22 cellular contexts compared by ENCODE assay signal in the genomic region with DNA sequence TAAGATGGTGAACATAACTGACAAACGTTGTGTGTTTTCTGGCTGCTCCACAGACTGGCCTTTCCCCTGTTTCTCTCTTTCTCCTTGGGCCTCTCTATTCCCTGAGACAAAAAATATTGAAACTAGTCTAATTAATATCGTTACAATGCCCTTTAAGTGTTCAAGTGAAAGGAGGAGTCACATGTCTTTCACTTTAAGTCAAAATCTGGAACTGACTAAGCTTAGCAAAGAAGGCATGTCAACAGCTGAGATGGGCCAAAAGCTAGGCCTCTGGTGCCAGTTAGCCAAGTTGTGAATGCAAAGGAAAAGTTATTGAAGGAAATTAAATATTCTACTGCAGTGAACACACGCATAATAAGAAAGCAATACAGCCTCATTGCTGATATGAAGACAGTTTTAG. TPM values are rescaled to one million over a fixed set of nuclear protein-coding genes. Genes with fewer than 3 reads are reported as not detected.
DNase-seq lines count a peak whose midpoint lies in the region; ATAC-seq and TF ChIP-seq lines count a peak whose summit lies in the region.
"Had no signal": no experiment of that assay in that cellular context is flagged by ENCODE, and none has a peak within 500 bp of the region (broad histone marks: within the 10 kb centered on the region; RNA-seq: fewer than 3 reads in every experiment).

No MANE protein-coding gene starts in this region.

- POLR2A ChIA-PET in activated CD8-positive, alpha-beta T cell treated with anti-CD3 and anti-CD28 coated beads for 36 hours (lab: Charles Lee), result no interaction called here
- POLR2A ChIA-PET in activated CD8-positive, alpha-beta T cell treated with anti-CD3 and anti-CD28 coated beads, Interleukin-2, amount 10 ng/mL, durations not matched to agents 7 days and 5 days (lab: Charles Lee), result no interaction called here

- no peaks in the 10 kb centered on the region for H3K9me3 ChIP-seq in HAP-1
- H3K9me3 ChIP-seq: A549 had no signal

- in situ Hi-C loops in HAP-1 (cut with MboI; ENCODE audit: low sequenced_read_pairs), result no loop called here

- no peak overlapping the region for H3K4me3 Mint-ChIP-seq in activated CD8-positive, alpha-beta T cell treated with anti-CD3 and anti-CD28 coated beads for 36 hours
- H3K4me3 Mint-ChIP-seq in activated CD8-positive, alpha-beta T cell treated with anti-CD3 and anti-CD28 coated beads, Interleukin-2, amount 10 ng/mL, durations not matched to agents 7 days and 5 days, result no peak overlapping the region
- no peak overlapping the region for H3K4me3 Mint-ChIP-seq in activated T-helper 17 cell treated with anti-CD3 and anti-CD28 coated beads, Interleukin-2, amount 50 U/mL, for 72 hours
- peak overlapping the region; percentile 5 to 28 for H3K4me3 Mint-ChIP-seq in stimulated activated naive B cell treated with anti-CD40 and anti-IgM and Interleukin-4, amounts not matched to agents 10 μg/mL and 1 μg/mL and 100 μg/mL, for 72 hours
- H3K4me3 Mint-ChIP-seq: CD14-positive monocyte, GM23338 had no signal

- intact Hi-C loops in activated CD8-positive, alpha-beta T cell treated with anti-CD3 and anti-CD28 coated beads for 36 hours (cut with micrococcal nuclease), result no loop called here

- no peaks in the 10 kb centered on the region for H3K27me3 ChIP-seq in HAP-1 (ENCODE audit: low read depth)

- CTCF ChIA-PET in activated CD8-positive, alpha-beta T cell treated with anti-CD3 and anti-CD28 coated beads for 36 hours (lab: Charles Lee), result no interaction called here
- CTCF ChIA-PET in activated CD8-positive, alpha-beta T cell treated with anti-CD3 and anti-CD28 coated beads, Interleukin-2, amount 10 ng/mL, durations not matched to agents 7 days and 5 days (lab: Charles Lee), result interaction anchor here (1.3 kb wide), 1 partner anchor 8 kb away, joined by 4 read pairs; no protein-coding TSS in a partner anchor

- TF ChIP-seq CTCF in activated CD8-positive, alpha-beta T cell treated with anti-CD3 and anti-CD28 coated beads for 36 hours (IDR thresholded peaks at IDR 0.05), result no peak

- H3K27me3 Mint-ChIP-seq in activated CD8-positive, alpha-beta T cell treated with anti-CD3 and anti-CD28 coated beads for 36 hours, result no peaks in the 10 kb centered on the region
- no peaks in the 10 kb centered on the region for H3K27me3 Mint-ChIP-seq in activated CD8-positive, alpha-beta T cell treated with anti-CD3 and anti-CD28 coated beads, Interleukin-2, amount 10 ng/mL, durations not matched to agents 7 days and 5 days (ENCODE audit: low read depth)
- no peaks in the 10 kb centered on the region for H3K27me3 Mint-ChIP-seq in activated T-helper 17 cell treated with anti-CD3 and anti-CD28 coated beads, Interleukin-2, amount 50 U/mL, for 72 hours
- no peaks in the 10 kb centered on the region for H3K27me3 Mint-ChIP-seq in stimulated activated naive B cell treated with anti-CD40 and anti-IgM and Interleukin-4, amounts not matched to agents 10 μg/mL and 1 μg/mL and 100 μg/mL, for 72 hours

- no peak overlapping the region for H3K4me3 ChIP-seq in HAP-1
- H3K4me3 ChIP-seq: A549, GM23338 had no signal

- no peaks in the 10 kb centered on the region for H3K36me3 ChIP-seq in HAP-1 (replicated peaks)

- no peak for ATAC-seq in activated CD8-positive, alpha-beta T cell treated with anti-CD3 and anti-CD28 coated beads for 36 hours
- ATAC-seq in activated CD8-positive, alpha-beta T cell treated with anti-CD3 and anti-CD28 coated beads, Interleukin-2, amount 10 ng/mL, durations not matched to agents 7 days and 5 days, result no peak
- peak; percentile 62 for ATAC-seq in HG02884 (IDR thresholded peaks at IDR 0.05; ENCODE audit: unreplicated experiment)
- peak; percentile 39 for ATAC-seq in activated T-helper 17 cell treated with anti-CD3 and anti-CD28 coated beads, Interleukin-2, amount 50 U/mL, for 72 hours (replicated peaks)
- ATAC-seq in stimulated activated naive B cell treated with anti-CD40 and anti-IgM and Interleukin-4, amounts not matched to agents 10 μg/mL and 1 μg/mL and 100 μg/mL, for 72 hours (replicated peaks), result peak; percentile 82 to 84
- ATAC-seq: A549, GM23338, HepG2 had no signal

- peaks cover 6% of the 10 kb centered on the region for H3K4me1 Mint-ChIP-seq in activated CD8-positive, alpha-beta T cell treated with anti-CD3 and anti-CD28 coated beads for 36 hours (ENCODE audit: low read depth)
- no peaks in the 10 kb centered on the region for H3K4me1 Mint-ChIP-seq in activated CD8-positive, alpha-beta T cell treated with anti-CD3 and anti-CD28 coated beads, Interleukin-2, amount 10 ng/mL, durations not matched to agents 7 days and 5 days (ENCODE audit: low read depth)
- H3K4me1 Mint-ChIP-seq in activated T-helper 17 cell treated with anti-CD3 and anti-CD28 coated beads, Interleukin-2, amount 50 U/mL, for 72 hours, result no peaks in the 10 kb centered on the region
- peaks cover 60 to 90% of the 10 kb centered on the region in 2 donors for H3K4me1 Mint-ChIP-seq in stimulated activated naive B cell treated with anti-CD40 and anti-IgM and Interleukin-4, amounts not matched to agents 10 μg/mL and 1 μg/mL and 100 μg/mL, for 72 hours
- H3K4me1 Mint-ChIP-seq: GM23338 had no signal

- no peaks in the 10 kb centered on the region for H3K9me3 Mint-ChIP-seq in activated CD8-positive, alpha-beta T cell treated with anti-CD3 and anti-CD28 coated beads for 36 hours
- H3K9me3 Mint-ChIP-seq in activated CD8-positive, alpha-beta T cell treated with anti-CD3 and anti-CD28 coated beads, Interleukin-2, amount 10 ng/mL, durations not matched to agents 7 days and 5 days (ENCODE audit: insufficient read depth), result no peaks in the 10 kb centered on the region
- no peaks in the 10 kb centered on the region for H3K9me3 Mint-ChIP-seq in activated T-helper 17 cell treated with anti-CD3 and anti-CD28 coated beads, Interleukin-2, amount 50 U/mL, for 72 hours
- H3K9me3 Mint-ChIP-seq in stimulated activated naive B cell treated with anti-CD40 and anti-IgM and Interleukin-4, amounts not matched to agents 10 μg/mL and 1 μg/mL and 100 μg/mL, for 72 hours, result peaks cover 19 to 21% of the 10 kb centered on the region in 2 donors
- H3K9me3 Mint-ChIP-seq: GM23338 had no signal

- H3K4me1 ChIP-seq in HAP-1, result no peaks in the 10 kb centered on the region
- H3K4me1 ChIP-seq: A549 had no signal

- no peaks in the 10 kb centered on the region for H3K36me3 Mint-ChIP-seq in activated CD8-positive, alpha-beta T cell treated with anti-CD3 and anti-CD28 coated beads for 36 hours (ENCODE audit: low read depth)
- no peaks in the 10 kb centered on the region for H3K36me3 Mint-ChIP-seq in activated CD8-positive, alpha-beta T cell treated with anti-CD3 and anti-CD28 coated beads, Interleukin-2, amount 10 ng/mL, durations not matched to agents 7 days and 5 days (ENCODE audit: low read depth)
- H3K36me3 Mint-ChIP-seq in activated T-helper 17 cell treated with anti-CD3 and anti-CD28 coated beads, Interleukin-2, amount 50 U/mL, for 72 hours (ENCODE audit: low read depth), result no peaks in the 10 kb centered on the region
- H3K36me3 Mint-ChIP-seq in stimulated activated naive B cell treated with anti-CD40 and anti-IgM and Interleukin-4, amounts not matched to agents 10 μg/mL and 1 μg/mL and 100 μg/mL, for 72 hours, result peaks cover 27 to 49% of the 10 kb centered on the region in 2 donors
- H3K36me3 Mint-ChIP-seq: CD14-positive monocyte had no signal

- H3K27ac Mint-ChIP-seq in activated CD8-positive, alpha-beta T cell treated with anti-CD3 and anti-CD28 coated beads for 36 hours, result peak overlapping the region; percentile 28
- no peak overlapping the region for H3K27ac Mint-ChIP-seq in activated CD8-positive, alpha-beta T cell treated with anti-CD3 and anti-CD28 coated beads, Interleukin-2, amount 10 ng/mL, durations not matched to agents 7 days and 5 days
- H3K27ac Mint-ChIP-seq in activated T-helper 17 cell treated with anti-CD3 and anti-CD28 coated beads, Interleukin-2, amount 50 U/mL, for 72 hours, result no peak overlapping the region
- H3K27ac Mint-ChIP-seq in stimulated activated naive B cell treated with anti-CD40 and anti-IgM and Interleukin-4, amounts not matched to agents 10 μg/mL and 1 μg/mL and 100 μg/mL, for 72 hours, result peak overlapping the region; percentile 97
- H3K27ac Mint-ChIP-seq: GM23338 had no signal

- no peak for DNase-seq in activated CD8-positive, alpha-beta T cell treated with anti-CD3 and anti-CD28 coated beads for 36 hours
- no peak for DNase-seq in activated CD8-positive, alpha-beta T cell treated with anti-CD3 and anti-CD28 coated beads, Interleukin-2, amount 10 ng/mL, durations not matched to agents 7 days and 5 days
- DNase-seq in stimulated activated naive B cell treated with anti-CD40 and anti-IgM and Interleukin-4, amounts not matched to agents 10 μg/mL and 1 μg/mL and 100 μg/mL, for 72 hours, result no peak
- DNase-seq in HAP-1 (ENCODE audit: low spot score in 2 of 2), result no peak
- DNase-seq in CD1c-positive myeloid dendritic cell (ENCODE audit: extremely low spot score), result no peak
- DNase-seq in COLO668 (lab: John Stamatoyannopoulos, UW; ENCODE audit: unreplicated experiment), result no peak
- DNase-seq: Calu3, DMS79, MM.1S, NCI-H1105, NCI-H1930, NCI-H2171, NCI-H82, RPMI8226 had no signal

RNA-seq across cellular contexts. Expression of a gene that starts 32.2 kb away (rescaled TPM):
- total RNA-seq in activated CD8-positive, alpha-beta T cell treated with anti-CD3 and anti-CD28 coated beads for 36 hours, result 1 to 10 TPM; 5.7 to 6.4 TPM
- total RNA-seq in activated CD8-positive, alpha-beta T cell treated with anti-CD3 and anti-CD28 coated beads, Interleukin-2, amount 10 ng/mL, durations not matched to agents 7 days and 5 days, result under 1 TPM; 0.37 to 0.42 TPM
- total RNA-seq in activated T-helper 17 cell treated with anti-CD3 and anti-CD28 coated beads, Interleukin-2, amount 50 U/mL, for 72 hours, result 1 to 10 TPM in 1 of 2 donors, under 1 TPM in 1; 0.41 to 1.1 TPM
- total RNA-seq: G401, GM23338, HepG2, NCI-H460 had no signal

RNA-seq across cellular contexts. Expression of a gene that starts 44.2 kb away (rescaled TPM):
- total RNA-seq in activated CD8-positive, alpha-beta T cell treated with anti-CD3 and anti-CD28 coated beads for 36 hours, result not detected
- total RNA-seq in activated CD8-positive, alpha-beta T cell treated with anti-CD3 and anti-CD28 coated beads, Interleukin-2, amount 10 ng/mL, durations not matched to agents 7 days and 5 days, result not detected
- total RNA-seq in activated T-helper 17 cell treated with anti-CD3 and anti-CD28 coated beads, Interleukin-2, amount 50 U/mL, for 72 hours, result not detected
- total RNA-seq: G401, GM23338, HepG2, NCI-H460 had no signal

Comparison
In these comparisons a context has a peak if more than half of its experiments do, and no peak if none do; other contexts are left out.
1. H3K27ac Mint-ChIP-seq: peak in activated CD8-positive, alpha-beta T cell treated with anti-CD3 and anti-CD28 coated beads for 36 hours (single experiment) and stimulated activated naive B cell treated with anti-CD40 and anti-IgM and Interleukin-4, amounts not matched to agents 10 μg/mL and 1 μg/mL and 100 μg/mL, for 72 hours (single experiment); none in activated CD8-positive, alpha-beta T cell treated with anti-CD3 and anti-CD28 coated beads, Interleukin-2, amount 10 ng/mL, durations not matched to agents 7 days and 5 days (single experiment) and activated T-helper 17 cell treated with anti-CD3 and anti-CD28 coated beads, Interleukin-2, amount 50 U/mL, for 72 hours (single experiment).
2. ATAC-seq: peak in HG02884 (single experiment), activated T-helper 17 cell treated with anti-CD3 and anti-CD28 coated beads, Interleukin-2, amount 50 U/mL, for 72 hours (single experiment) and stimulated activated naive B cell treated with anti-CD40 and anti-IgM and Interleukin-4, amounts not matched to agents 10 μg/mL and 1 μg/mL and 100 μg/mL, for 72 hours (2 of 2); none in activated CD8-positive, alpha-beta T cell treated with anti-CD3 and anti-CD28 coated beads for 36 hours (single experiment) and activated CD8-positive, alpha-beta T cell treated with anti-CD3 and anti-CD28 coated beads, Interleukin-2, amount 10 ng/mL, durations not matched to agents 7 days and 5 days (single experiment).
3. H3K4me3 Mint-ChIP-seq: peak in stimulated activated naive B cell treated with anti-CD40 and anti-IgM and Interleukin-4, amounts not matched to agents 10 μg/mL and 1 μg/mL and 100 μg/mL, for 72 hours (2 of 2); none in activated CD8-positive, alpha-beta T cell treated with anti-CD3 and anti-CD28 coated beads for 36 hours (single experiment), activated CD8-positive, alpha-beta T cell treated with anti-CD3 and anti-CD28 coated beads, Interleukin-2, amount 10 ng/mL, durations not matched to agents 7 days and 5 days (single experiment) and activated T-helper 17 cell treated with anti-CD3 and anti-CD28 coated beads, Interleukin-2, amount 50 U/mL, for 72 hours (single experiment).